ENCODE assay signal across 11 cellular contexts in genomic region chr10:102633848-102634247, GRCh38. TPM values are rescaled to one million over a fixed set of nuclear protein-coding genes. Genes with fewer than 3 reads are reported as not detected.
DNase-seq lines count a peak whose midpoint lies in the region; ATAC-seq and TF ChIP-seq lines count a peak whose summit lies in the region.
"Had no signal": no experiment of that assay in that cellular context is flagged by ENCODE, and none has a peak within 500 bp of the region (broad histone marks: within the 10 kb centered on the region; RNA-seq: fewer than 3 reads in every experiment).

No MANE protein-coding gene starts in this region.

- no peaks in the 10 kb centered on the region for H3K36me3 Mint-ChIP-seq in activated naive CD8-positive, alpha-beta T cell treated with anti-CD3 and anti-CD28 coated beads, Interleukin-2, amount 50 U/mL, for 24 hours (ENCODE audit: low read depth)
- peaks cover 13% of the 10 kb centered on the region for H3K36me3 Mint-ChIP-seq in stimulated activated memory B cell treated with anti-CD40 and anti-IgM and Interleukin-4, amounts not matched to agents 10 μg/mL and 1 μg/mL and 100 μg/mL, for 72 hours

- H3K36me3 ChIP-seq in HUES64 (ENCODE audit: insufficient read depth, low read length) (no peaks in the 10 kb centered on the region; the same call in 1 of the 2 replicates), hepatocyte (replicated peaks; ENCODE audit: insufficient read depth, low read depth) (no peaks in the 10 kb centered on the region)

- H3K4me3 ChIP-seq in HUES64 (ENCODE audit: low read length) = no peak overlapping the region
- H3K4me3 ChIP-seq in hepatocyte = no peak overlapping the region
- H3K4me3 ChIP-seq: MG63 had no signal

- ATAC-seq in activated naive CD8-positive, alpha-beta T cell treated with anti-CD3 and anti-CD28 coated beads, Interleukin-2, amount 50 U/mL, for 24 hours = no peak
- no peak for ATAC-seq in stimulated activated memory B cell treated with anti-CD40 and anti-IgM and Interleukin-4, amounts not matched to agents 10 μg/mL and 1 μg/mL and 100 μg/mL, for 72 hours
- ATAC-seq in GM18868 (IDR thresholded peaks at IDR 0.05; ENCODE audit: unreplicated experiment) = no peak

- DNase-seq in activated naive CD8-positive, alpha-beta T cell treated with anti-CD3 and anti-CD28 coated beads, Interleukin-2, amount 50 U/mL, for 24 hours = no peak
- DNase-seq in hepatocyte (ENCODE audit: low spot score) (no peak), SHP77 treated with DMSO at 0.1 percent for 48 hours (lab: John Stamatoyannopoulos, UW) (no peak), NCI-H2171 treated with DMSO at 0.1 percent for 48 hours (lab: John Stamatoyannopoulos, UW) (no peak), NCI-H1694 (lab: John Stamatoyannopoulos, UW) (no peak)
- DNase-seq: activated CD4-positive, CD25-positive, alpha-beta regulatory T cell; cerebellar nuclear complex had no signal

- peak overlapping the region; percentile 89 for H3K27ac Mint-ChIP-seq in activated naive CD8-positive, alpha-beta T cell treated with anti-CD3 and anti-CD28 coated beads, Interleukin-2, amount 50 U/mL, for 24 hours
- H3K27ac Mint-ChIP-seq in stimulated activated memory B cell treated with anti-CD40 and anti-IgM and Interleukin-4, amounts not matched to agents 10 μg/mL and 1 μg/mL and 100 μg/mL, for 72 hours = peak overlapping the region; percentile 66

- peak overlapping the region; percentile 19 for H3K4me2 ChIP-seq in hepatocyte

- H3K9me2 ChIP-seq in hepatocyte (replicated peaks; ENCODE audit: insufficient read depth) = no peaks in the 10 kb centered on the region

- no peaks in the 10 kb centered on the region for H3K27me3 Mint-ChIP-seq in activated naive CD8-positive, alpha-beta T cell treated with anti-CD3 and anti-CD28 coated beads, Interleukin-2, amount 50 U/mL, for 24 hours
- no peaks in the 10 kb centered on the region for H3K27me3 Mint-ChIP-seq in stimulated activated memory B cell treated with anti-CD40 and anti-IgM and Interleukin-4, amounts not matched to agents 10 μg/mL and 1 μg/mL and 100 μg/mL, for 72 hours

- no peaks in the 10 kb centered on the region for H3K9me3 Mint-ChIP-seq in activated naive CD8-positive, alpha-beta T cell treated with anti-CD3 and anti-CD28 coated beads, Interleukin-2, amount 50 U/mL, for 24 hours
- no peaks in the 10 kb centered on the region for H3K9me3 Mint-ChIP-seq in stimulated activated memory B cell treated with anti-CD40 and anti-IgM and Interleukin-4, amounts not matched to agents 10 μg/mL and 1 μg/mL and 100 μg/mL, for 72 hours

- no peak overlapping the region for H3K27ac ChIP-seq in HUES64 (ENCODE audit: low read depth, low read length)
- peak overlapping the region; percentile 74 for H3K27ac ChIP-seq in hepatocyte

- H3K4me1 Mint-ChIP-seq in activated naive CD8-positive, alpha-beta T cell treated with anti-CD3 and anti-CD28 coated beads, Interleukin-2, amount 50 U/mL, for 24 hours = peaks cover 39% of the 10 kb centered on the region
- peaks cover 35% of the 10 kb centered on the region for H3K4me1 Mint-ChIP-seq in stimulated activated memory B cell treated with anti-CD40 and anti-IgM and Interleukin-4, amounts not matched to agents 10 μg/mL and 1 μg/mL and 100 μg/mL, for 72 hours

- 0 out of 2 replicates have a peak overlapping the region, but pooled peaks have one; percentile 2 for H3K9ac ChIP-seq in HUES64 (ENCODE audit: low read depth, low read length)

- peak overlapping the region; percentile 30 for H3K4me3 Mint-ChIP-seq in activated naive CD8-positive, alpha-beta T cell treated with anti-CD3 and anti-CD28 coated beads, Interleukin-2, amount 50 U/mL, for 24 hours
- H3K4me3 Mint-ChIP-seq in stimulated activated memory B cell treated with anti-CD40 and anti-IgM and Interleukin-4, amounts not matched to agents 10 μg/mL and 1 μg/mL and 100 μg/mL, for 72 hours = no peak overlapping the region

- H3K9me3 ChIP-seq in HUES64 (ENCODE audit: insufficient read depth, low read depth, low read length) (no peaks in the 10 kb centered on the region), hepatocyte (ENCODE audit: low read depth) (no peaks in the 10 kb centered on the region)
- H3K9me3 ChIP-seq: MG63 had no signal

- peaks cover 40% of the 10 kb centered on the region for H3K4me1 ChIP-seq in HUES64 (ENCODE audit: insufficient read depth, low read length)
- H3K4me1 ChIP-seq in hepatocyte (ENCODE audit: insufficient read depth) = peaks cover 52% of the 10 kb centered on the region

- 91% methylated on average over 5 of the region's 5 CpGs for WGBS in HUES64
- 91% methylated on average over 5 of the region's 5 CpGs for WGBS in hepatocyte (ENCODE audit: low lambda C conversion rate, missing lambda C conversion rate)

- H3K27me3 ChIP-seq in HUES64 (ENCODE audit: insufficient read depth, low read length) = no peaks in the 10 kb centered on the region
- H3K27me3 ChIP-seq in hepatocyte = no peaks in the 10 kb centered on the region
- H3K27me3 ChIP-seq: MG63 had no signal

- no peak for TF ChIP-seq CTCF in hepatocyte (IDR thresholded peaks at IDR 0.05; ENCODE audit: poor library complexity)

- no peaks in the 10 kb centered on the region for H3K79me2 ChIP-seq in hepatocyte

- H4K20me1 ChIP-seq in hepatocyte (ENCODE audit: insufficient read depth, poor library complexity, severe bottlenecking) = no peaks in the 10 kb centered on the region

- no peak overlapping the region for H2AFZ ChIP-seq in hepatocyte

RNA-seq across cellular contexts. Expression of gene TRIM8, which starts 10.4 kb away (rescaled TPM):
- 25.3 TPM for polyA plus RNA-seq in HUES64 (2013, experiment 1 of 2)
- polyA plus RNA-seq in HUES64 (2013, experiment 2 of 2) = 23.8 TPM
- 41.3 and 53.3 TPM in 2 replicates for total RNA-seq in hepatocyte
- polyA plus RNA-seq in hepatocyte = 61.2 and 63.4 TPM in 2 replicates
